ENCODE assay signal across 13 cellular contexts in genomic region chr15:73928971-73929627, GRCh38. TPM values are rescaled to one million over a fixed set of nuclear protein-coding genes. Genes with fewer than 3 reads are reported as not detected.
A peak's percentile ranks its signal among the peaks of the same experiment; 100 is the strongest.
DNase-seq lines count a peak whose midpoint lies in the region; ATAC-seq and TF ChIP-seq lines count a peak whose summit lies in the region.
"Had no signal": no experiment of that assay in that cellular context is flagged by ENCODE, and none has a peak within 500 bp of the region (broad histone marks: within the 10 kb centered on the region; RNA-seq: fewer than 3 reads in every experiment).

No MANE protein-coding gene starts in this region.

- CTCF ChIA-PET in GM10248 (lab: Yijun Ruan, JAX) = interaction anchor here (0.8 kb wide), 1 partner anchor 19 kb away, joined by 3 read pairs; no protein-coding TSS in a partner anchor

- H3K27ac Mint-ChIP-seq in stimulated activated naive CD8-positive, alpha-beta T cell treated with anti-CD3 and anti-CD28 coated beads, Interleukin-15, amount 100 ng/mL, for 72 hours = peak overlapping the region in 1 of 2 donors; percentile 37
- H3K27ac Mint-ChIP-seq in activated T-helper 17 cell treated with anti-CD3 and anti-CD28 coated beads, Interleukin-2, amount 50 U/mL, for 72 hours = no peak overlapping the region

- ATAC-seq in stimulated activated naive CD8-positive, alpha-beta T cell treated with anti-CD3 and anti-CD28 coated beads, Interleukin-15, amount 100 ng/mL, for 72 hours = no peak
- ATAC-seq in stimulated activated naive CD8-positive, alpha-beta T cell treated with anti-CD3 and anti-CD28 coated beads, Interleukin-15, Interleukin-2, amounts not matched to agents 100 U/mL and 50 U/mL, for 24 hours = no peak
- ATAC-seq in activated T-helper 17 cell treated with anti-CD3 and anti-CD28 coated beads, Interleukin-2, amount 50 U/mL, for 72 hours (replicated peaks) = no peak
- ATAC-seq in aorta (ENCODE audit: low FRiP score) = no peak
- ATAC-seq: body of pancreas had no signal

- no peak for DNase-seq in stimulated activated naive CD8-positive, alpha-beta T cell treated with anti-CD3 and anti-CD28 coated beads, Interleukin-15, amount 100 ng/mL, for 72 hours
- no peak for DNase-seq in stimulated activated naive CD8-positive, alpha-beta T cell treated with anti-CD3 and anti-CD28 coated beads, Interleukin-15, Interleukin-2, amounts not matched to agents 100 U/mL and 50 U/mL, for 24 hours
- DNase-seq in islet precursor cell (peak; percentile 64), aorta (peak; percentile 50 to 73), nucleus accumbens (lab: John Stamatoyannopoulos, UW) (no peak), NCI-H2029 treated with DMSO at 0.1 percent for 48 hours (lab: John Stamatoyannopoulos, UW) (no peak), GM10248 (ENCODE audit: extremely low spot score) (no peak)
- DNase-seq: body of pancreas, NCI-H2171, transverse colon had no signal

- no peaks in the 10 kb centered on the region for H3K27me3 ChIP-seq in aorta (ENCODE audit: control insufficient read depth in 1 of 2, insufficient read depth in 2 of 2, low read length in 1 of 2)
- H3K27me3 ChIP-seq: body of pancreas had no signal

- H3K9me3 ChIP-seq in aorta (ENCODE audit: control insufficient read depth, low read length) = no peaks in the 10 kb centered on the region
- H3K9me3 ChIP-seq: body of pancreas, transverse colon had no signal

- H3K27me3 Mint-ChIP-seq in stimulated activated naive CD8-positive, alpha-beta T cell treated with anti-CD3 and anti-CD28 coated beads, Interleukin-15, amount 100 ng/mL, for 72 hours = peaks cover 6% of the 10 kb centered on the region
- no peaks in the 10 kb centered on the region for H3K27me3 Mint-ChIP-seq in activated T-helper 17 cell treated with anti-CD3 and anti-CD28 coated beads, Interleukin-2, amount 50 U/mL, for 72 hours

- no peaks in the 10 kb centered on the region for H3K36me3 ChIP-seq in aorta (ENCODE audit: control insufficient read depth in 1 of 2, insufficient read depth in 2 of 2, low read length in 1 of 2)
- H3K36me3 ChIP-seq: transverse colon had no signal

- intact Hi-C loops in aorta (cut with DNase I) = loop anchor here in 1 of 2 donors (5.0 kb wide), 1 partner anchor 63 kb away; the partner anchor contains the start of genes PML and STOML1

- peak overlapping the region; percentile 36 to 63 for H3K4me3 Mint-ChIP-seq in stimulated activated naive CD8-positive, alpha-beta T cell treated with anti-CD3 and anti-CD28 coated beads, Interleukin-15, amount 100 ng/mL, for 72 hours
- H3K4me3 Mint-ChIP-seq in activated T-helper 17 cell treated with anti-CD3 and anti-CD28 coated beads, Interleukin-2, amount 50 U/mL, for 72 hours = peak overlapping the region; percentile 64

- no peak overlapping the region for H3K4me3 ChIP-seq in aorta (ENCODE audit: low read length in 2 of 2)
- H3K4me3 ChIP-seq: body of pancreas, transverse colon had no signal

- peaks cover 52% of the 10 kb centered on the region for H3K4me1 Mint-ChIP-seq in stimulated activated naive CD8-positive, alpha-beta T cell treated with anti-CD3 and anti-CD28 coated beads, Interleukin-15, amount 100 ng/mL, for 72 hours
- peaks cover 23% of the 10 kb centered on the region for H3K4me1 Mint-ChIP-seq in activated T-helper 17 cell treated with anti-CD3 and anti-CD28 coated beads, Interleukin-2, amount 50 U/mL, for 72 hours

- TF ChIP-seq CTCF in GM10248 (IDR thresholded peaks at IDR 0.05; ENCODE audit: control extremely low read depth, extremely low read depth, low read depth, missing control alignments) = no peak

- 22 to 29% methylated on average over 5 of the region's 5 CpGs for WGBS in aorta, 2 donors

- no peaks in the 10 kb centered on the region for H3K9me3 Mint-ChIP-seq in stimulated activated naive CD8-positive, alpha-beta T cell treated with anti-CD3 and anti-CD28 coated beads, Interleukin-15, amount 100 ng/mL, for 72 hours
- no peaks in the 10 kb centered on the region for H3K9me3 Mint-ChIP-seq in activated T-helper 17 cell treated with anti-CD3 and anti-CD28 coated beads, Interleukin-2, amount 50 U/mL, for 72 hours

- no peaks in the 10 kb centered on the region for H3K36me3 Mint-ChIP-seq in activated T-helper 17 cell treated with anti-CD3 and anti-CD28 coated beads, Interleukin-2, amount 50 U/mL, for 72 hours (ENCODE audit: low read depth)

- no peaks in the 10 kb centered on the region for H3K4me1 ChIP-seq in aorta (ENCODE audit: control insufficient read depth in 1 of 2, insufficient read depth in 2 of 2, low read length in 2 of 2)

- POLR2A ChIA-PET in GM10248 (lab: Yijun Ruan, JAX) = no interaction called here

- peak overlapping the region in 1 of 2 donors; percentile 93 for H3K27ac ChIP-seq in aorta (ENCODE audit: low read depth in 1 of 2, low read length in 2 of 2)
- H3K27ac ChIP-seq: body of pancreas had no signal

RNA-seq across cellular contexts. Expression of gene LOXL1, which starts 2.8 kb away (rescaled TPM):
- 1 to 10 TPM; 3.4 TPM for total RNA-seq in activated T-helper 17 cell treated with anti-CD3 and anti-CD28 coated beads, Interleukin-2, amount 50 U/mL, for 72 hours
- total RNA-seq in aorta = 100 to 1,000 TPM; 108 to 115 TPM
- 100 to 1,000 TPM in 1 of 2 donors, 10 to 100 TPM in 1; 49.0 to 138 TPM for polyA plus RNA-seq in aorta

RNA-seq across cellular contexts. Expression of gene TBC1D21, which starts 55.7 kb away (rescaled TPM):
- not detected for total RNA-seq in activated T-helper 17 cell treated with anti-CD3 and anti-CD28 coated beads, Interleukin-2, amount 50 U/mL, for 72 hours
- total RNA-seq in aorta = not detected
- not detected for polyA plus RNA-seq in aorta
- total RNA-seq: body of pancreas, HT-29, mucosa of gallbladder, transverse colon had no signal

Comparison
In these comparisons a context has a peak if more than half of its experiments do, and no peak if none do; other contexts are left out.
1. DNase-seq: peak in islet precursor cell (single experiment) and aorta (2 of 2); none in stimulated activated naive CD8-positive, alpha-beta T cell treated with anti-CD3 and anti-CD28 coated beads, Interleukin-15, amount 100 ng/mL, for 72 hours (0 of 2), stimulated activated naive CD8-positive, alpha-beta T cell treated with anti-CD3 and anti-CD28 coated beads, Interleukin-15, Interleukin-2, amounts not matched to agents 100 U/mL and 50 U/mL, for 24 hours (single experiment), nucleus accumbens (0 of 56), NCI-H2029 treated with DMSO at 0.1 percent for 48 hours (single experiment) and GM10248 (single experiment).
2. RNA of gene LOXL1, which starts 2.8 kb away (total RNA-seq): 108 to 115 TPM in aorta; 3.4 TPM in activated T-helper 17 cell treated with anti-CD3 and anti-CD28 coated beads, Interleukin-2, amount 50 U/mL, for 72 hours; every median in the first group is over 10 times any median in the second.